11 cellular contexts compared by ENCODE assay signal in the genomic region with DNA sequence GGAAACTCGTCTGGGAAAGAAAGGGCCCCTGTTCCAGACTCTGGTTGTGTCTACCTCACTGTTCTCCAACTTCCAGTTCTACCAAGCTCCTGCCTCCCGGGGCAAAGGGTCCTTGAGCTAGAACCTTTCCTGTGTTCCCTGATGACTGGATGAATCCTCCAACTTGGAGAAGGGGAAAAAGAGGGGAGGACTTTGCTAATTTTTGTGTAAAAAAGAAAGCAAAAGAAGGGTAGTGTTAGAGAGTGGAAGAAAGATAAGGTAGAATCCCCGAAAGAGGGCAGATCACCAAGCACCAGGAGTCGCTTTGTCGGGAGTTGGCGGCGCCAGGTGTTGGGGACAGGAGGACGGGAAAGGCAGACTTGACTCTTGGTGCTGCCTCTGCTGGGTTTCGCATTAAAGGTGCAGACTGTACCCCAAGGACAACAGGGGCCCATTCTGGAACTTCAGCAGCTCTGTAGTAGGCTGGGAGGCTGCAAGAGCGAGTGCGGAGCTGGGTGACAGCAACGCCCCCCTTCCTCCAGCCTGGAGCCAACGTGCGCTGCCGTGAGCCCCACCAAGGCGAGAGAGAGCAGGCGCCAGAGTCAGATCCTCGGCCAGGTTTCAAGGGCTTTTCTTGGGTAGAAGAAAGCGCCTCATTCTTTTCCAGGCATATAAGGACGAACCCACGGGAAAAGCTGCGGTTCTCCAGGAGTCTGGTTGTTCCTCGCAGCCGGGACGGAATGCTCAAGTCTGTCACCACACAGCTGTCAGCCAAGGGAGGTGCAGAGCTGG. TPM values are rescaled to one million over a fixed set of nuclear protein-coding genes. Genes with fewer than 3 reads are reported as not detected.
DNase-seq lines count a peak whose midpoint lies in the region; ATAC-seq, FAIRE-seq and TF ChIP-seq lines count a peak whose summit lies in the region.
"Had no signal": no experiment of that assay in that cellular context is flagged by ENCODE, and none has a peak within 500 bp of the region (broad histone marks: within the 10 kb centered on the region; RNA-seq: fewer than 3 reads in every experiment).

No MANE protein-coding gene starts in this region.

- no peaks in the 10 kb centered on the region for H3K4me1 ChIP-seq in prostate gland (replicated peaks)

- peak; percentile 96 for FAIRE-seq in D721Med (lab: Jason Lieb, UNC)
- FAIRE-seq: G401.6 had no signal

- WGBS in prostate gland, result 7% methylated on average over 25 of the region's 25 CpGs

- no peak for TF ChIP-seq CTCF in D721Med (IDR thresholded peaks at IDR 0.05; ENCODE audit: insufficient read depth, missing control alignments)
- TF ChIP-seq CTCF in prostate gland (IDR thresholded peaks at IDR 0.05), result no peak

- H3K27me3 ChIP-seq in prostate gland (replicated peaks; ENCODE audit: insufficient read depth), result peaks cover 6% of the 10 kb centered on the region

- H3K27ac ChIP-seq in prostate gland, result no peak overlapping the region

- peak overlapping the region; percentile 4 to 37 for H3K4me3 ChIP-seq in prostate gland

- ATAC-seq in left ventricle myocardium superior, result no peak
- no peak for ATAC-seq in HG02571 (IDR thresholded peaks at IDR 0.05; ENCODE audit: unreplicated experiment)
- ATAC-seq: Panc1 had no signal

- intact Hi-C loops in left ventricle myocardium superior (cut with micrococcal nuclease) (no loop called here), prostate gland (cut with DNase I) (no loop called here)

- no peaks in the 10 kb centered on the region for H3K36me3 ChIP-seq in prostate gland

- DNase-seq in D721Med (ENCODE audit: insufficient read length, low spot score) (no peak), NCI-H748 (lab: John Stamatoyannopoulos, UW; ENCODE audit: unreplicated experiment) (peak; percentile 72), left ventricle myocardium superior (peak; percentile 34), prostate gland (ENCODE audit: low spot score) (no peak), NCI-H2107 (lab: John Stamatoyannopoulos, UW) (no peak)
- no peak for DNase-seq in activated CD4-positive, alpha-beta T cell treated with anti-CD3 and anti-CD28 coated beads for 1 hour
- DNase-seq in activated CD4-positive, CD25-positive, alpha-beta regulatory T cell (lab: John Stamatoyannopoulos, UW), result no peak
- DNase-seq: activated CD8-positive, alpha-beta memory T cell treated with anti-CD3 and anti-CD28 coated beads, Interleukin-2, amount 50 U/mL, for 4 hours had no signal

- no peak for TF ChIP-seq POLR2A in prostate gland (IDR thresholded peaks at IDR 0.05)

- H3K9me3 ChIP-seq in prostate gland, result no peaks in the 10 kb centered on the region

RNA-seq across cellular contexts. Expression of gene DOK6, which starts 1.7 kb away (rescaled TPM):
- total RNA-seq in left ventricle myocardium superior, result 15.5 TPM
- 1 to 10 TPM in 1 of 2 donors, under 1 TPM in 1; 0.73 to 1.0 TPM for total RNA-seq in prostate gland

Comparison
In these comparisons a context has a peak if more than half of its experiments do, and no peak if none do; other contexts are left out.
1. DNase-seq: peak in NCI-H748 (single experiment) and left ventricle myocardium superior (single experiment); none in D721Med (single experiment), prostate gland (single experiment), NCI-H2107 (single experiment), activated CD4-positive, alpha-beta T cell treated with anti-CD3 and anti-CD28 coated beads for 1 hour (single experiment) and activated CD4-positive, CD25-positive, alpha-beta regulatory T cell (0 of 4).